Comparison of ENCODE assay signal across 15 cellular contexts in the genomic region with DNA sequence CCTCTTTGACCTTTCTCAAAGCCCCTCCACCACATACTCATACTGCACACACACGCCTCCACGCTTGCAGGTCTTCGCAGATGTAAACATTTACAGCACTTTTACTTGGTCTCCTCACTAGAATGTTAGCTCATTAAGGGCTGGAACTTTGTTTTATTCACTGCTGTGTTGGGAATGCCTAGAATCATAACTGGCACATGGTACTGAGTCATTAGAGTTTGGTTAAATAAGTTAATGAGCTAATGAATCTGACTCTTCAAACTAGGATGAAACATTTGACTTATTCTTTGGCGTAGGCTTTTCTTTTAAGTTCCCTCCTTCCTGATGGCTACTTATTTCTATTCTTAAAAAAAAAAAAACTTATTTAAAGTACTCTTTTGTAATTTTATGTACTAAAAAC.
"Had no signal": no experiment of that assay in that cellular context is flagged by ENCODE, and none has a peak within 500 bp of the region (broad histone marks: within the 10 kb centered on the region; RNA-seq: fewer than 3 reads in every experiment).

No MANE protein-coding gene starts in this region.

- H3K4me3 ChIP-seq: dorsolateral prefrontal cortex, esophagus squamous epithelium, hepatocyte had no signal

- H3K27ac ChIP-seq: dorsolateral prefrontal cortex, epithelial cell of prostate, esophagus squamous epithelium, hepatocyte, neutrophil had no signal

- DNase-seq: cortex of kidney; dorsolateral prefrontal cortex; effector CD8-positive, alpha-beta T cell; esophagus squamous epithelium; foreskin fibroblast; head of caudate nucleus; kidney; naive thymus-derived CD4-positive, alpha-beta T cell; right cardiac atrium; stimulated activated CD4-positive, alpha-beta T cell treated with anti-CD3 and anti-CD28 coated beads, Interleukin-12 subunit alpha, Interleukin-12 subunit beta, amount 100 ng/mL, for 4 hours; stimulated activated naive CD4-positive, alpha-beta T cell treated with Interleukin-2 at 50 U/mL for 16 hours; trophoblast cell had no signal

- H3K9me3 Mint-ChIP-seq: naive thymus-derived CD4-positive, alpha-beta T cell had no signal

- H3K27me3 Mint-ChIP-seq: naive thymus-derived CD4-positive, alpha-beta T cell had no signal
